Comparison of ENCODE assay signal across 28 cellular contexts in the genomic region with DNA sequence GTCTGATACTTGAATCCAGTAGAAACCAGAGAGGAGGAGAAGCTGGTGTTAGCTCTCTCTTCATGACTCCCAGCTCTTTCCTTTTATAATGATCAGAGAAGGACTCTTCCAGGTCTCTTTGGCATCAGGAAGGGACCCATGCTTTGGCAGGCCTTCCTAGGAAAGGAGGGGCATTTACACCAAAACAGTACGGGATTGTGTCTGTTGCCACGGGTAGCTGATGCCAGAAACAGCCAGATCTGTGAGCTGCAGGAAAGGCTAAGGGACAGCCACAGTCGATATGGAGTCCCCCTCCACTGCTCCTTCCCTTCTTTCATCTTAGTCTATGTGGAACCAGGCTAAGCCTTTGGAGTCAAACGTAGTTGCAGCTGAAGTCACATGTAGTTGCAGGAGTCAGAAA. TPM values are rescaled to one million over a fixed set of nuclear protein-coding genes. Genes with fewer than 3 reads are reported as not detected.
A peak's percentile ranks its signal among the peaks of the same experiment; 100 is the strongest.
DNase-seq lines count a peak whose midpoint lies in the region; ATAC-seq and TF ChIP-seq lines count a peak whose summit lies in the region.
"Had no signal": no experiment of that assay in that cellular context is flagged by ENCODE, and none has a peak within 500 bp of the region (broad histone marks: within the 10 kb centered on the region; RNA-seq: fewer than 3 reads in every experiment).

No MANE protein-coding gene starts in this region.

- peaks cover 77 to 92% (median 81%) of the 10 kb centered on the region in 10 experiments for H3K4me1 ChIP-seq in BLaER1 treated with 17β-estradiol and CSF1 and Interleukin-3, amounts not matched to agents 10 nM and 100 nM
- H3K4me1 ChIP-seq: foreskin keratinocyte, HAP-1 had no signal

- in situ Hi-C loops in SK-MEL-5 (cut with HindIII; ENCODE audit: low pct_unique_long_range_greater_than_20kb, low sequenced_read_pairs), result no loop called here

- no peak overlapping the region for H3K4me3 ChIP-seq in BLaER1 treated with 17β-estradiol and CSF1 and Interleukin-3, amounts not matched to agents 10 nM and 100 nM
- H3K4me3 ChIP-seq: HAP-1, left lung, ovary, smooth muscle cell, upper lobe of right lung had no signal

- no peak overlapping the region for H3K4me3 Mint-ChIP-seq in glutamatergic neuron (ENCODE audit: unreplicated experiment)
- no peak overlapping the region for H3K4me3 Mint-ChIP-seq in activated naive CD4-positive, alpha-beta T cell treated with anti-CD3 and anti-CD28 coated beads for 36 hours
- H3K4me3 Mint-ChIP-seq: activated CD4-positive, alpha-beta T cell treated with anti-CD3 and anti-CD28 coated beads for 36 hours; activated T-cell treated with anti-CD3 and anti-CD28 coated beads, Interleukin-2, amount 50 U/mL, for 4 hours; natural killer cell had no signal

- no peaks in the 10 kb centered on the region for H3K36me3 Mint-ChIP-seq in glutamatergic neuron (ENCODE audit: unreplicated experiment)
- no peaks in the 10 kb centered on the region for H3K36me3 Mint-ChIP-seq in activated naive CD4-positive, alpha-beta T cell treated with anti-CD3 and anti-CD28 coated beads for 36 hours (ENCODE audit: low read depth)
- H3K36me3 Mint-ChIP-seq: natural killer cell had no signal

- 0 out of 22 replicates have a peak overlapping the region, but pooled peaks of 1 of the 11 experiments have one; percentile 12 for H3K9ac ChIP-seq in BLaER1 treated with 17β-estradiol and CSF1 and Interleukin-3, amounts not matched to agents 10 nM and 100 nM

- H3K9me3 Mint-ChIP-seq in glutamatergic neuron (ENCODE audit: unreplicated experiment), result peaks cover 7% of the 10 kb centered on the region
- no peaks in the 10 kb centered on the region for H3K9me3 Mint-ChIP-seq in activated naive CD4-positive, alpha-beta T cell treated with anti-CD3 and anti-CD28 coated beads for 36 hours
- H3K9me3 Mint-ChIP-seq: activated T-cell treated with anti-CD3 and anti-CD28 coated beads, Interleukin-2, amount 50 U/mL, for 4 hours; natural killer cell had no signal

- H4K20me1 ChIP-seq in BLaER1 treated with 17β-estradiol and CSF1 and Interleukin-3, amounts not matched to agents 10 nM and 100 nM, result peaks cover 43 to 98% (median 62%) of the 10 kb centered on the region in 11 experiments

- peaks cover 31% of the 10 kb centered on the region for H3K4me1 Mint-ChIP-seq in glutamatergic neuron (ENCODE audit: low read depth, unreplicated experiment)
- peaks cover 30% of the 10 kb centered on the region for H3K4me1 Mint-ChIP-seq in activated naive CD4-positive, alpha-beta T cell treated with anti-CD3 and anti-CD28 coated beads for 36 hours (ENCODE audit: low read depth)

- peak overlapping the region; percentile 77 to 98 (median 89) for H3K4me2 ChIP-seq in BLaER1 treated with 17β-estradiol and CSF1 and Interleukin-3, amounts not matched to agents 10 nM and 100 nM
- H3K4me2 ChIP-seq: smooth muscle cell had no signal

- peak; percentile 50 for DNase-seq in SK-MEL-5 (ENCODE audit: low read depth, low spot score)
- DNase-seq in glutamatergic neuron, result no peak
- DNase-seq in pons (ENCODE audit: low spot score), result peak; percentile 84
- no peak for DNase-seq in HPDE6-E6E7 (ENCODE audit: extremely low spot score)
- no peak for DNase-seq in activated naive CD4-positive, alpha-beta T cell treated with anti-CD3 and anti-CD28 coated beads for 36 hours
- DNase-seq in erythroblast (lab: John Stamatoyannopoulos, UW), result no peak
- DNase-seq: activated CD4-positive, alpha-beta T cell treated with anti-CD3 and anti-CD28 coated beads for 36 hours; activated CD8-positive, alpha-beta memory T cell treated with anti-CD3 and anti-CD28 coated beads for 24 hours; activated T-cell treated with anti-CD3 and anti-CD28 coated beads, Interleukin-2, amount 50 U/mL, for 4 hours; Calu3; DMS79 treated with DMSO at 0.1 percent for 48 hours; effector memory CD4-positive, alpha-beta T cell; foreskin keratinocyte; KBM-7; left lung; natural killer cell; NCI-H1417 treated with DMSO at 0.1 percent for 48 hours; NCI-H446; NCI-H82; ovary; stimulated activated CD4-positive, alpha-beta T cell treated with anti-CD3 and anti-CD28 coated beads, Interleukin-2, amount 100 ng/mL, for 24 hours; upper lobe of right lung had no signal

- peak overlapping the region; percentile 49 for H3K27ac Mint-ChIP-seq in glutamatergic neuron (ENCODE audit: unreplicated experiment)
- H3K27ac Mint-ChIP-seq in activated naive CD4-positive, alpha-beta T cell treated with anti-CD3 and anti-CD28 coated beads for 36 hours, result no peak overlapping the region
- H3K27ac Mint-ChIP-seq: activated CD4-positive, alpha-beta T cell treated with anti-CD3 and anti-CD28 coated beads for 36 hours; natural killer cell had no signal

- 0 out of 22 replicates have a peak overlapping the region, but pooled peaks of 2 of the 11 experiments have one; percentile 8 to 18 for H3K27ac ChIP-seq in BLaER1 treated with 17β-estradiol and CSF1 and Interleukin-3, amounts not matched to agents 10 nM and 100 nM
- H3K27ac ChIP-seq: foreskin keratinocyte, ovary, upper lobe of right lung had no signal

- ATAC-seq in GM21528 (IDR thresholded peaks at IDR 0.05; ENCODE audit: low FRiP score, unreplicated experiment), result no peak
- ATAC-seq: activated CD4-positive, alpha-beta T cell treated with anti-CD3 and anti-CD28 coated beads for 36 hours; activated T-cell treated with anti-CD3 and anti-CD28 coated beads, Interleukin-2, amount 50 U/mL, for 4 hours; foreskin keratinocyte; left lung had no signal

- intact Hi-C loops in activated naive CD4-positive, alpha-beta T cell treated with anti-CD3 and anti-CD28 coated beads for 36 hours (cut with micrococcal nuclease), result no loop called here

- CTCF ChIA-PET in activated naive CD4-positive, alpha-beta T cell treated with anti-CD3 and anti-CD28 coated beads for 36 hours (lab: Charles Lee), result interaction anchor here (1.0 kb wide), 1 partner anchor 28 kb away, joined by 3 read pairs; no protein-coding TSS in a partner anchor

- no peaks in the 10 kb centered on the region for H3K27me3 ChIP-seq in BLaER1 treated with 17β-estradiol and CSF1 and Interleukin-3, amounts not matched to agents 10 nM and 100 nM
- H3K27me3 ChIP-seq: foreskin keratinocyte, left lung, ovary, upper lobe of right lung had no signal

- no peaks in the 10 kb centered on the region for H3K9me3 ChIP-seq in BLaER1 treated with 17β-estradiol and CSF1 and Interleukin-3, amounts not matched to agents 10 nM and 100 nM (replicated peaks in 1 of 11)
- H3K9me3 ChIP-seq: HAP-1, left lung, ovary, upper lobe of right lung had no signal

- TF ChIP-seq POLR2A in erythroblast (IDR thresholded peaks at IDR 0.05; ENCODE audit: low read length), result no peak

- H3K27me3 Mint-ChIP-seq in glutamatergic neuron (ENCODE audit: unreplicated experiment), result peaks cover 4% of the 10 kb centered on the region
- H3K27me3 Mint-ChIP-seq in activated naive CD4-positive, alpha-beta T cell treated with anti-CD3 and anti-CD28 coated beads for 36 hours (ENCODE audit: low read depth), result no peaks in the 10 kb centered on the region
- H3K27me3 Mint-ChIP-seq: activated CD4-positive, alpha-beta T cell treated with anti-CD3 and anti-CD28 coated beads for 36 hours had no signal

- peaks cover 9 to 37% (median 14%) of the 10 kb centered on the region in 11 experiments; a peak in 15 of 22 replicates for H3K36me3 ChIP-seq in BLaER1 treated with 17β-estradiol and CSF1 and Interleukin-3, amounts not matched to agents 10 nM and 100 nM
- H3K36me3 ChIP-seq: HAP-1, ovary, upper lobe of right lung had no signal

- TF ChIP-seq CTCF in glutamatergic neuron (IDR thresholded peaks at IDR 0.05; ENCODE audit: partially characterized antibody, unreplicated experiment), result no peak

RNA-seq across cellular contexts. Expression of gene CEP295NL, which starts 9.3 kb away (rescaled TPM):
- 0.74 and 0.80 TPM in 2 replicates for total RNA-seq in SK-MEL-5 (2014; rRNA removed; shearing (Covaris generic))
- 0.76 and 1.2 TPM in 2 replicates for polyA plus RNA-seq in SK-MEL-5 (2015; cell fraction: cytosol; rRNA removed)
- polyA plus RNA-seq in SK-MEL-5 (2015; cell fraction: nucleus; rRNA removed), result 0.19 and 0.99 TPM in 2 replicates
- total RNA-seq in glutamatergic neuron (ENCODE audit: unreplicated experiment), result 6.4 TPM
- total RNA-seq in activated naive CD4-positive, alpha-beta T cell treated with anti-CD3 and anti-CD28 coated beads for 36 hours, result not detected
- total RNA-seq: activated CD4-positive, alpha-beta T cell treated with anti-CD3 and anti-CD28 coated beads for 36 hours; activated T-cell treated with anti-CD3 and anti-CD28 coated beads, Interleukin-2, amount 50 U/mL, for 4 hours; OCI-LY7; T-helper 2 cell treated with Interferon-gamma antibody and Interleukin-4, amounts not matched to agents 100 ng/mL and 5 ng/mL, for 36 hours had no signal
- polyA plus RNA-seq: foreskin keratinocyte, smooth muscle cell had no signal

RNA-seq across cellular contexts. Expression of gene TIMP2, which starts 31.5 kb away (rescaled TPM):
- total RNA-seq in SK-MEL-5 (2014; rRNA removed; shearing (Covaris generic)), result 398 and 441 TPM in 2 replicates
- polyA plus RNA-seq in SK-MEL-5 (2015; cell fraction: cytosol; rRNA removed), result 1,135 and 1,332 TPM in 2 replicates
- 227 and 239 TPM in 2 replicates for polyA plus RNA-seq in SK-MEL-5 (2015; cell fraction: nucleus; rRNA removed)
- total RNA-seq in glutamatergic neuron (ENCODE audit: unreplicated experiment), result 121 TPM
- under 1 TPM; 0.35 to 0.43 TPM for total RNA-seq in activated naive CD4-positive, alpha-beta T cell treated with anti-CD3 and anti-CD28 coated beads for 36 hours

RNA-seq across cellular contexts. Expression of gene USP36, which starts 53.1 kb away (rescaled TPM):
- total RNA-seq in SK-MEL-5 (2014; rRNA removed; shearing (Covaris generic)), result 96.8 and 116 TPM in 2 replicates
- polyA plus RNA-seq in SK-MEL-5 (2015; cell fraction: cytosol; rRNA removed), result 153 and 199 TPM in 2 replicates
- 546 and 730 TPM in 2 replicates for polyA plus RNA-seq in SK-MEL-5 (2015; cell fraction: nucleus; rRNA removed)
- 45.3 TPM for total RNA-seq in glutamatergic neuron (ENCODE audit: unreplicated experiment)
- total RNA-seq in activated naive CD4-positive, alpha-beta T cell treated with anti-CD3 and anti-CD28 coated beads for 36 hours, result 10 to 100 TPM; 65.3 to 68.7 TPM

Comparison
In these comparisons a context has a peak if more than half of its experiments do, and no peak if none do; other contexts are left out.
1. DNase-seq: peak in SK-MEL-5 (single experiment) and pons (single experiment); none in glutamatergic neuron (single experiment), HPDE6-E6E7 (single experiment), activated naive CD4-positive, alpha-beta T cell treated with anti-CD3 and anti-CD28 coated beads for 36 hours (single experiment) and erythroblast (0 of 2).
2. RNA of gene TIMP2, which starts 31.5 kb away (total RNA-seq): 398 to 441 TPM in SK-MEL-5 and 121 TPM in glutamatergic neuron (single experiment); 0.35 to 0.43 TPM in activated naive CD4-positive, alpha-beta T cell treated with anti-CD3 and anti-CD28 coated beads for 36 hours; every median in the first group is over 10 times any median in the second.